In the genomic region with DNA sequence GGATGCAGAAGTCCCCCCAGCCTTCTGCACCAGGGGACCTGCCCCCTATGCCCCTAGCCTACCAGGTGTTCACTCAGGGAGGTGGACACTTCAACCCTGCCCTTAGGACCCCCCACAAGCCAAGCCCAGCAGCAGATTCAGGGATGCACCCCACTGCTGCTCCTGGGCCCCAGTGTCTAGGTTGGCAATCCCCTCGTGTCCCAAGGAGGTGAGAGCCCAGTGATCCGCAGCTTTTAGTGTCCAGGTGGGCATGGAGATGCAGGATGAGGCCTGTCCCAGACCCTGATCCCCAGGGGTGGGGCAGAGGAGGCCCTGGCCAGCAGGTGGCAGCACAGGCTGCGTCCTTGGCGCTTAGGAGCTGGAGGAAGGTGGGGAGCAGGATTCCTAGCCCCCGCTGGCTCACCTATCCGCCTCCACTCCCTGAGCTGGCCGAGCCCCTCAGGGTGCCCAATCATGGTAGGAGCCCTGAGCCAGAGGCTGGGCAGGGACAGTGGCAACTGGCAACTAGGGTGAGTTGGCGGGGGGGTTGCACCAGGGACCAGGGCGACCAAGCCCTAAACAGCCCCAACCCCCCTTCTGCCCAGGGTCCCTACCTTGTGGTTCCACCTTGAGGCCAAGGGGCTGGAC, we compare ENCODE assay signal across 1 cellular context.
TF ChIP-seq lines count a peak whose summit lies in the region.

No MANE protein-coding gene starts in this region.

TF ChIP-seq in HepG2, 621 proteins besides CTCF, POLR2A, EP300 and RAD21 (continued from another document):
- TF ChIP-seq, protein P1, sequence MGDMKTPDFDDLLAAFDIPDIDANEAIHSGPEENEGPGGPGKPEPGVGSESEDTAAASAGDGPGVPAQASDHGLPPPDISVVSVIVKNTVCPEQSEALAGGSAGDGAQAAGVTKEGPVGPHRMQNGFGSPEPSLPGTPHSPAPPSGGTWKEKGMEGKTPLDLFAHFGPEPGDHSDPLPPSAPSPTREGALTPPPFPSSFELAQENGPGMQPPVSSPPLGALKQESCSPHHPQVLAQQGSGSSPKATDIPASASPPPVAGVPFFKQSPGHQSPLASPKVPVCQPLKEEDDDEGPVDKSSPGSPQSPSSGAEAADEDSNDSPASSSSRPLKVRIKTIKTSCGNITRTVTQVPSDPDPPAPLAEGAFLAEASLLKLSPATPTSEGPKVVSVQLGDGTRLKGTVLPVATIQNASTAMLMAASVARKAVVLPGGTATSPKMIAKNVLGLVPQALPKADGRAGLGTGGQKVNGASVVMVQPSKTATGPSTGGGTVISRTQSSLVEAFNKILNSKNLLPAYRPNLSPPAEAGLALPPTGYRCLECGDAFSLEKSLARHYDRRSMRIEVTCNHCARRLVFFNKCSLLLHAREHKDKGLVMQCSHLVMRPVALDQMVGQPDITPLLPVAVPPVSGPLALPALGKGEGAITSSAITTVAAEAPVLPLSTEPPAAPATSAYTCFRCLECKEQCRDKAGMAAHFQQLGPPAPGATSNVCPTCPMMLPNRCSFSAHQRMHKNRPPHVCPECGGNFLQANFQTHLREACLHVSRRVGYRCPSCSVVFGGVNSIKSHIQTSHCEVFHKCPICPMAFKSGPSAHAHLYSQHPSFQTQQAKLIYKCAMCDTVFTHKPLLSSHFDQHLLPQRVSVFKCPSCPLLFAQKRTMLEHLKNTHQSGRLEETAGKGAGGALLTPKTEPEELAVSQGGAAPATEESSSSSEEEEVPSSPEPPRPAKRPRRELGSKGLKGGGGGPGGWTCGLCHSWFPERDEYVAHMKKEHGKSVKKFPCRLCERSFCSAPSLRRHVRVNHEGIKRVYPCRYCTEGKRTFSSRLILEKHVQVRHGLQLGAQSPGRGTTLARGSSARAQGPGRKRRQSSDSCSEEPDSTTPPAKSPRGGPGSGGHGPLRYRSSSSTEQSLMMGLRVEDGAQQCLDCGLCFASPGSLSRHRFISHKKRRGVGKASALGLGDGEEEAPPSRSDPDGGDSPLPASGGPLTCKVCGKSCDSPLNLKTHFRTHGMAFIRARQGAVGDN (CRISPR knock-in tag; IDR thresholded peaks at IDR 0.05), result peak; percentile 64; the same call in 1 of the 2 replicates
- TF ChIP-seq ZMYM4 (CRISPR knock-in tag; IDR thresholded peaks at IDR 0.05) (peak; percentile 28; the same call in 1 of the 2 replicates), SYNCRIP (IDR thresholded peaks at IDR 0.05; ENCODE audit: insufficient read depth, low read depth, low read length) (no peak), AKAP8 (CRISPR knock-in tag; IDR thresholded peaks at IDR 0.05) (no peak), EZH2 (conservative IDR thresholded peaks at IDR 0.05; ENCODE audit: low read depth, low read length) (no peak), SIN3A (IDR thresholded peaks at IDR 0.05; ENCODE audit: borderline replicate concordance, low read depth, low read length) (no peak), TBX2 (CRISPR knock-in tag; IDR thresholded peaks at IDR 0.05; ENCODE audit: borderline replicate concordance) (peak; percentile 25; the same call in 1 of the 2 replicates), ZBTB34 (CRISPR knock-in tag; IDR thresholded peaks at IDR 0.05) (0 out of 2 replicates have a peak, but pooled peaks have one; percentile 70), SNRNP70 (IDR thresholded peaks at IDR 0.05; ENCODE audit: low read depth, low read length) (no peak), KDM5B (CRISPR knock-in tag; IDR thresholded peaks at IDR 0.05; ENCODE audit: borderline replicate concordance) (0 out of 2 replicates have a peak, but pooled peaks have one; percentile 40), SP4 (CRISPR knock-in tag; IDR thresholded peaks at IDR 0.05) (peak; percentile 46; the same call in 1 of the 2 replicates), MXI1 (IDR thresholded peaks at IDR 0.05; ENCODE audit: borderline replicate concordance, low read depth, low read length) (peak; percentile 25; the same call in 1 of the 3 replicates), ARNTL (CRISPR knock-in tag; IDR thresholded peaks at IDR 0.05) (no peak), ZBTB7B (CRISPR knock-in tag; IDR thresholded peaks at IDR 0.05) (peak; percentile 72), CAMTA2 (CRISPR knock-in tag; IDR thresholded peaks at IDR 0.05; ENCODE audit: borderline replicate concordance) (0 out of 2 replicates have a peak, but pooled peaks have one; percentile 60), HIC2 (CRISPR knock-in tag; IDR thresholded peaks at IDR 0.05; ENCODE audit: low read depth) (peak; percentile 64; the same call in 1 of the 2 replicates), ZNF629 (CRISPR knock-in tag; conservative IDR thresholded peaks at IDR 0.05) (no peak), KDM2A (CRISPR knock-in tag; IDR thresholded peaks at IDR 0.05; ENCODE audit: borderline replicate concordance, low read depth) (peak; percentile 70; the same call in 1 of the 2 replicates), NONO (IDR thresholded peaks at IDR 0.05) (no peak), NONO (CRISPR knock-in tag; conservative IDR thresholded peaks at IDR 0.05) (peak; percentile 27), MTERF4 (CRISPR knock-in tag; IDR thresholded peaks at IDR 0.05) (peak; percentile 44; the same call in 1 of the 2 replicates), KMT2B (CRISPR knock-in tag; IDR thresholded peaks at IDR 0.05) (no peak), HDAC1 (CRISPR knock-in tag; IDR thresholded peaks at IDR 0.05) (peak; percentile 41; the same call in 1 of the 2 replicates)
- TF ChIP-seq, protein P2, sequence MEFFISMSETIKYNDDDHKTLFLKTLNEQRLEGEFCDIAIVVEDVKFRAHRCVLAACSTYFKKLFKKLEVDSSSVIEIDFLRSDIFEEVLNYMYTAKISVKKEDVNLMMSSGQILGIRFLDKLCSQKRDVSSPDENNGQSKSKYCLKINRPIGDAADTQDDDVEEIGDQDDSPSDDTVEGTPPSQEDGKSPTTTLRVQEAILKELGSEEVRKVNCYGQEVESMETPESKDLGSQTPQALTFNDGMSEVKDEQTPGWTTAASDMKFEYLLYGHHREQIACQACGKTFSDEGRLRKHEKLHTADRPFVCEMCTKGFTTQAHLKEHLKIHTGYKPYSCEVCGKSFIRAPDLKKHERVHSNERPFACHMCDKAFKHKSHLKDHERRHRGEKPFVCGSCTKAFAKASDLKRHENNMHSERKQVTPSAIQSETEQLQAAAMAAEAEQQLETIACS (CRISPR knock-in tag; IDR thresholded peaks at IDR 0.05), result no peak
- TF ChIP-seq, protein P3, sequence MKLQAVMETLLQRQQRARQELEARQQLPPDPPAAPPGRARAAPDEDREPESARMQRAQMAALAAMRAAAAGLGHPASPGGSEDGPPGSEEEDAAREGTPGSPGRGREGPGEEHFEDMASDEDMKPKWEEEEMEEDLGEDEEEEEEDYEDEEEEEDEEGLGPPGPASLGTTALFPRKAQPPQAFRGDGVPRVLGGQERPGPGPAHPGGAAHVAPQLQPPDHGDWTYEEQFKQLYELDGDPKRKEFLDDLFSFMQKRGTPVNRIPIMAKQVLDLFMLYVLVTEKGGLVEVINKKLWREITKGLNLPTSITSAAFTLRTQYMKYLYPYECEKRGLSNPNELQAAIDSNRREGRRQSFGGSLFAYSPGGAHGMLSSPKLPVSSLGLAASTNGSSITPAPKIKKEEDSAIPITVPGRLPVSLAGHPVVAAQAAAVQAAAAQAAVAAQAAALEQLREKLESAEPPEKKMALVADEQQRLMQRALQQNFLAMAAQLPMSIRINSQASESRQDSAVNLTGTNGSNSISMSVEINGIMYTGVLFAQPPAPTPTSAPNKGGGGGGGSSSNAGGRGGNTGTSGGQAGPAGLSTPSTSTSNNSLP (IDR thresholded peaks at IDR 0.05; ENCODE audit: low read depth, low read length), result no peak
- TF ChIP-seq, protein P4, sequence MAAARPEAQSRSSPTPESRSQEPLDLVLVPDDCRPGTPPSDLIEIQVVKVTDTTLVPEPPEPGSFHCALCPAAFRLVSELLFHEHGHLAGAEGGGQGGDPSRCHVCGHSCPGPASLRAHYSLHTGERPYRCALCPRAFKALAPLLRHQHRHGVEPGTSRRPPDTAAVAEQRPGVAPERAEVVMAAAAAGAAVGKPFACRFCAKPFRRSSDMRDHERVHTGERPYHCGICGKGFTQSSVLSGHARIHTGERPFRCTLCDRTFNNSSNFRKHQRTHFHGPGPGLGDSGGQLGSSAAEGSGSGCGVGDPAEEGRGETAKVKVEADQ (CRISPR knock-in tag; IDR thresholded peaks at IDR 0.05; ENCODE audit: borderline replicate concordance), result no peak
